Comparison of ENCODE assay signal across 1 cellular context in the genomic region with DNA sequence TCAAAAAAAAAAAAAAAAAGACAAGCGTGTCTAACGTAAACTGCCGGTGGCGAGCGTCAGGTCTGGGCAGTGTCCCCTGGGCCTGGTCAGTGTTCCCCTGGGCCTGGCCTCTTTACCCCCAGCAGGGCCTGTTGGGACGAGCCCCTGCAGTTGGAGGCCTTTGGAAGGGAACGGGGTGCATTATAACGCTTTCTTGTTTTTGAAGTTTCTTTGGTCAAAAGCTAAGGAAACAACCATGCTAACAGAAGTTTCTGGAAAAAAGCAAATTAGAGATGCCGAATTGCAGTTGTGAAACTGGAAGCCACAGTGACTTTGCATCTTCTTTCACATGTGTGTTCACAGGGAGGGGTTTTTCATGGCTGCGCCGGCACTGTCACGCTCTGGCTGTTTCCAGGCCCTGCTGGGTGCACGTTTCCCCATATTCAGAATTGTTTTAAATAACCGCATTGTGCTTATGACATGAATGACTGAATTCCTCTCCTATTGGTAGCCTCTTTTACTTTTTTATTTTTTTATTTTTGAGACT.
TF ChIP-seq lines count a peak whose summit lies in the region.

No MANE protein-coding gene starts in this region.

TF ChIP-seq in SK-N-SH, 30 proteins besides CTCF, POLR2A, EP300 and RAD21:
- TF ChIP-seq, protein P1, sequence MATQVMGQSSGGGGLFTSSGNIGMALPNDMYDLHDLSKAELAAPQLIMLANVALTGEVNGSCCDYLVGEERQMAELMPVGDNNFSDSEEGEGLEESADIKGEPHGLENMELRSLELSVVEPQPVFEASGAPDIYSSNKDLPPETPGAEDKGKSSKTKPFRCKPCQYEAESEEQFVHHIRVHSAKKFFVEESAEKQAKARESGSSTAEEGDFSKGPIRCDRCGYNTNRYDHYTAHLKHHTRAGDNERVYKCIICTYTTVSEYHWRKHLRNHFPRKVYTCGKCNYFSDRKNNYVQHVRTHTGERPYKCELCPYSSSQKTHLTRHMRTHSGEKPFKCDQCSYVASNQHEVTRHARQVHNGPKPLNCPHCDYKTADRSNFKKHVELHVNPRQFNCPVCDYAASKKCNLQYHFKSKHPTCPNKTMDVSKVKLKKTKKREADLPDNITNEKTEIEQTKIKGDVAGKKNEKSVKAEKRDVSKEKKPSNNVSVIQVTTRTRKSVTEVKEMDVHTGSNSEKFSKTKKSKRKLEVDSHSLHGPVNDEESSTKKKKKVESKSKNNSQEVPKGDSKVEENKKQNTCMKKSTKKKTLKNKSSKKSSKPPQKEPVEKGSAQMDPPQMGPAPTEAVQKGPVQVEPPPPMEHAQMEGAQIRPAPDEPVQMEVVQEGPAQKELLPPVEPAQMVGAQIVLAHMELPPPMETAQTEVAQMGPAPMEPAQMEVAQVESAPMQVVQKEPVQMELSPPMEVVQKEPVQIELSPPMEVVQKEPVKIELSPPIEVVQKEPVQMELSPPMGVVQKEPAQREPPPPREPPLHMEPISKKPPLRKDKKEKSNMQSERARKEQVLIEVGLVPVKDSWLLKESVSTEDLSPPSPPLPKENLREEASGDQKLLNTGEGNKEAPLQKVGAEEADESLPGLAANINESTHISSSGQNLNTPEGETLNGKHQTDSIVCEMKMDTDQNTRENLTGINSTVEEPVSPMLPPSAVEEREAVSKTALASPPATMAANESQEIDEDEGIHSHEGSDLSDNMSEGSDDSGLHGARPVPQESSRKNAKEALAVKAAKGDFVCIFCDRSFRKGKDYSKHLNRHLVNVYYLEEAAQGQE (IDR thresholded peaks at IDR 0.05; ENCODE audit: low read depth, low read length), result no peak
- no peak for TF ChIP-seq NRF1 (IDR thresholded peaks at IDR 0.05; ENCODE audit: low read depth, low read length)
- TF ChIP-seq EZH2phosphoT487 (IDR thresholded peaks at IDR 0.05; ENCODE audit: borderline replicate concordance, low read depth), result no peak
- TF ChIP-seq MEF2A (IDR thresholded peaks at IDR 0.05; ENCODE audit: borderline replicate concordance, low read depth), result no peak
- TF ChIP-seq CHD2 (IDR thresholded peaks at IDR 0.05; ENCODE audit: low read length, partially characterized antibody), result no peak
